ENCODE assay signal across 29 cellular contexts in the genomic region with DNA sequence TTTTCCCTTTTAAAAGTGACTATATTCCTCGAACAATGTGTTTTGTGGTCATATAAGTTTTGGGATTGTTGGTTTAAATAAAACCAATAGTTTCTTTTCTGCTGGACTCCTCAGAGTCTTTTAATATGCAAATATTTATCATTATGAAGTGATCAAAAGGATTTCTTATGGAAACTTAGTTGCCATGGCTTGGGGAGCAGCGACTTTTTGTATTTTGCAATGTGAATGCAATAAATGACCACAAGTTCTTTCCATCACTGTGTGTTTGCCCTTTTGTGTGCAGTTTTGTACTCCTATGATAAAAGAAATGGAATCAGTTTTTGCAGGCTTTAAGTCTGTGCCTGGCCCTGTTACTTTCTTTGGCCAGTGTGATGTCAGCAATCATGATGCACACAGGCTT.
DNase-seq lines count a peak whose midpoint lies in the region; ATAC-seq and TF ChIP-seq lines count a peak whose summit lies in the region.
"Had no signal": no experiment of that assay in that cellular context is flagged by ENCODE, and none has a peak within 500 bp of the region (broad histone marks: within the 10 kb centered on the region; RNA-seq: fewer than 3 reads in every experiment).

No MANE protein-coding gene starts in this region.

- peak; percentile 66 to 95 for DNase-seq in HAP-1 (ENCODE audit: low spot score in 2 of 2)
- DNase-seq in prostate gland (ENCODE audit: low spot score) = no peak
- DNase-seq: 8988T; ACHN; AML-193; BE2C; C1 segment of cervical spinal cord; Caco-2; Calu3; CD4-positive, alpha-beta memory T cell; CD4-positive, alpha-beta T cell; CD4-positive, CD25-positive, alpha-beta regulatory T cell; CD8-positive, alpha-beta memory T cell; CD8-positive, alpha-beta T cell; COR-L47; DMS 273 treated with DMSO at 0.1 percent for 48 hours; DMS153; DMS53; DMS79; DMS79 treated with DMSO at 0.1 percent for 48 hours; DND-41; EL had no signal

- H3K27me3 ChIP-seq in HAP-1 (ENCODE audit: low read depth) (no peaks in the 10 kb centered on the region), prostate gland (replicated peaks; ENCODE audit: insufficient read depth) (no peaks in the 10 kb centered on the region)
- H3K27me3 ChIP-seq: BE2C; BLaER1; BLaER1 treated with 17β-estradiol and CSF1 and Interleukin-3, amounts not matched to agents 10 nM and 100 nM had no signal

- H3K36me3 ChIP-seq in HAP-1 (replicated peaks) (no peaks in the 10 kb centered on the region; the same call in 1 of the 2 replicates), prostate gland (no peaks in the 10 kb centered on the region)
- H3K36me3 ChIP-seq: BE2C had no signal

- H3K4me1 ChIP-seq in HAP-1 (peaks cover 10% of the 10 kb centered on the region), prostate gland (replicated peaks) (no peaks in the 10 kb centered on the region)
- H3K4me1 ChIP-seq: BLaER1; BLaER1 treated with 17β-estradiol and CSF1 and Interleukin-3, amounts not matched to agents 10 nM and 100 nM; Caco-2 had no signal

- H3K9me3 ChIP-seq in HAP-1 (no peaks in the 10 kb centered on the region; the same call in 1 of the 2 replicates), prostate gland (no peaks in the 10 kb centered on the region)
- H3K9me3 ChIP-seq: A549, BE2C, Caco-2 had no signal

- peak overlapping the region; percentile 55 for H3K27ac ChIP-seq in VCaP
- H3K27ac ChIP-seq in prostate gland = no peak overlapping the region
- H3K27ac ChIP-seq: 22Rv1; A549; BLaER1; BLaER1 treated with 17β-estradiol and CSF1 and Interleukin-3, amounts not matched to agents 10 nM and 100 nM; C4-2B had no signal

- no peak for ATAC-seq in GM19324 (IDR thresholded peaks at IDR 0.05; ENCODE audit: low FRiP score, unreplicated experiment)
- ATAC-seq: A549; CD8-positive, alpha-beta T cell had no signal

- no peak for TF ChIP-seq CTCF in VCaP (conservative IDR thresholded peaks at IDR 0.05)
- no peak for TF ChIP-seq CTCF in prostate gland (IDR thresholded peaks at IDR 0.05)

- intact Hi-C loops in prostate gland (cut with DNase I) = no loop called here

- H3K4me3 ChIP-seq in HAP-1 (no peak overlapping the region), prostate gland (no peak overlapping the region)
- H3K4me3 ChIP-seq: A549; BLaER1; BLaER1 treated with 17β-estradiol and CSF1 and Interleukin-3, amounts not matched to agents 10 nM and 100 nM had no signal

- in situ Hi-C loops in HAP-1 (cut with MboI; ENCODE audit: low sequenced_read_pairs) = no loop called here

- 97% methylated on average over 2 of the region's 2 CpGs for WGBS in prostate gland

- no peak for TF ChIP-seq POLR2A in prostate gland (IDR thresholded peaks at IDR 0.05)
